1 cellular context compared by ENCODE assay signal in the genomic region with DNA sequence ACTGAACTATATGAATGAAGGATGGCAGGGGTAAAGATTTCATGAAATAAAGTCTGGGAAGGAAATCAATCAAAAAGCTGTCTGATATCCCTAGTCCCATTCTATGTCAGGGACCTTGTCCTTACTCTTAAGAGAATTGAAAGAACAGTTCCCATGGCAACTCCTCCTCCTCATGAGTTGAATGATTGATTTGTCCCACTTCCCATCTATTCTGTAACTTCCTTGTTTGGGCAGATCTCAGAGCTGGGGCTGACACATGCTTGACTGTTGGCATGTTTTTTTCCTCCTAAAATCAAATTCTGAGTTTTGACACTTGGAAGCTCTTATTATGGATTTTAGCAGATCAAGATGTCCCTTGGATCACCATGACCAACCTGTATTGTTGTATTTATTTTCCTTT.
TF ChIP-seq lines count a peak whose summit lies in the region.

No MANE protein-coding gene starts in this region.

TF ChIP-seq in neural cell, 6 proteins besides CTCF, POLR2A, EP300 and RAD21 (continued from another document):
- TF ChIP-seq, protein P1, sequence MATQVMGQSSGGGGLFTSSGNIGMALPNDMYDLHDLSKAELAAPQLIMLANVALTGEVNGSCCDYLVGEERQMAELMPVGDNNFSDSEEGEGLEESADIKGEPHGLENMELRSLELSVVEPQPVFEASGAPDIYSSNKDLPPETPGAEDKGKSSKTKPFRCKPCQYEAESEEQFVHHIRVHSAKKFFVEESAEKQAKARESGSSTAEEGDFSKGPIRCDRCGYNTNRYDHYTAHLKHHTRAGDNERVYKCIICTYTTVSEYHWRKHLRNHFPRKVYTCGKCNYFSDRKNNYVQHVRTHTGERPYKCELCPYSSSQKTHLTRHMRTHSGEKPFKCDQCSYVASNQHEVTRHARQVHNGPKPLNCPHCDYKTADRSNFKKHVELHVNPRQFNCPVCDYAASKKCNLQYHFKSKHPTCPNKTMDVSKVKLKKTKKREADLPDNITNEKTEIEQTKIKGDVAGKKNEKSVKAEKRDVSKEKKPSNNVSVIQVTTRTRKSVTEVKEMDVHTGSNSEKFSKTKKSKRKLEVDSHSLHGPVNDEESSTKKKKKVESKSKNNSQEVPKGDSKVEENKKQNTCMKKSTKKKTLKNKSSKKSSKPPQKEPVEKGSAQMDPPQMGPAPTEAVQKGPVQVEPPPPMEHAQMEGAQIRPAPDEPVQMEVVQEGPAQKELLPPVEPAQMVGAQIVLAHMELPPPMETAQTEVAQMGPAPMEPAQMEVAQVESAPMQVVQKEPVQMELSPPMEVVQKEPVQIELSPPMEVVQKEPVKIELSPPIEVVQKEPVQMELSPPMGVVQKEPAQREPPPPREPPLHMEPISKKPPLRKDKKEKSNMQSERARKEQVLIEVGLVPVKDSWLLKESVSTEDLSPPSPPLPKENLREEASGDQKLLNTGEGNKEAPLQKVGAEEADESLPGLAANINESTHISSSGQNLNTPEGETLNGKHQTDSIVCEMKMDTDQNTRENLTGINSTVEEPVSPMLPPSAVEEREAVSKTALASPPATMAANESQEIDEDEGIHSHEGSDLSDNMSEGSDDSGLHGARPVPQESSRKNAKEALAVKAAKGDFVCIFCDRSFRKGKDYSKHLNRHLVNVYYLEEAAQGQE (IDR thresholded peaks at IDR 0.05; ENCODE audit: borderline replicate concordance) = no peak
- TF ChIP-seq EZH2 (IDR thresholded peaks at IDR 0.05; ENCODE audit: borderline replicate concordance, insufficient read depth, low read length, poor library complexity, severe bottlenecking) (no peak), SMC3 (conservative IDR thresholded peaks at IDR 0.05; ENCODE audit: poor library complexity) (no peak)
